Comparison of ENCODE assay signal across 8 cellular contexts in genomic region chr12:110282956-110283817, GRCh38. TPM values are rescaled to one million over a fixed set of nuclear protein-coding genes. Genes with fewer than 3 reads are reported as not detected.
DNase-seq lines count a peak whose midpoint lies in the region; ATAC-seq, FAIRE-seq and TF ChIP-seq lines count a peak whose summit lies in the region.

No MANE protein-coding gene starts in this region.

- H3K79me2 ChIP-seq in SK-N-SH (ENCODE audit: insufficient read depth) = peaks cover 66% of the 10 kb centered on the region

- no peak overlapping the region for H2AFZ ChIP-seq in SK-N-SH (ENCODE audit: low read depth)

- 6% methylated on average over 7 of the region's 7 CpGs for WGBS in SK-N-SH (ENCODE audit: low lambda C conversion rate)
- 14% methylated on average over 7 of the region's 7 CpGs for WGBS in right cardiac atrium
- WGBS in testis, 2 donors = 15 to 16% methylated on average over 7 of the region's 7 CpGs
- 5 to 11% (median 5%) methylated on average over 7 of the region's 7 CpGs for WGBS in small intestine, 3 donors

- H3K4me1 ChIP-seq in SK-N-SH (ENCODE audit: control insufficient read depth in 1 of 2, insufficient read depth in 2 of 2, low read depth in 1 of 2, low read length in 1 of 2) = peaks cover 31 to 32% of the 10 kb centered on the region in 2 experiments
- H3K4me1 ChIP-seq in right cardiac atrium (ENCODE audit: control insufficient read depth, insufficient read depth, low read length) = peaks cover 2% of the 10 kb centered on the region
- H3K4me1 ChIP-seq in testis = peaks cover 31% of the 10 kb centered on the region
- peaks cover 2 to 12% of the 10 kb centered on the region in 2 donors for H3K4me1 ChIP-seq in small intestine (ENCODE audit: control insufficient read depth in 2 of 2, insufficient read depth in 1 of 2, low read depth in 1 of 2, low read length in 1 of 2)

- TF ChIP-seq EP300 in SK-N-SH (IDR thresholded peaks at IDR 0.05; ENCODE audit: borderline replicate concordance in 1 of 2, low read depth in 1 of 2, low read length in 1 of 2) = no peak

- no peak for ATAC-seq in SK-N-SH treated with all-trans-retinoic acid at 6 μM for 48 hours
- peak in 1 of 2 donors; percentile 0 for ATAC-seq in right cardiac atrium
- ATAC-seq in HG03139 (IDR thresholded peaks at IDR 0.05; ENCODE audit: unreplicated experiment) = no peak

- CTCF ChIA-PET in SK-N-SH (lab: Yijun Ruan, JAX) = interaction anchor here (0.6 to 1.7 kb wide), 3 partner anchors 148 to 204 kb away, joined by 3 to 6 read pairs (median 4); no protein-coding TSS in a partner anchor

- TF ChIP-seq CTCF in SK-N-SH (IDR thresholded peaks at IDR 0.05) (no peak), WERI-Rb-1 (IDR thresholded peaks at IDR 0.05; ENCODE audit: low read depth, low read length) (no peak), testis (IDR thresholded peaks at IDR 0.05) (no peak)

- H3K27ac ChIP-seq in SK-N-SH (ENCODE audit: low read depth in 2 of 2, low read length in 1 of 2) = peak overlapping the region; percentile 2 to 91; a peak in 2 of 4 replicates
- no peak overlapping the region; the same call in 1 of the 2 replicates for H3K27ac ChIP-seq in WERI-Rb-1
- H3K27ac ChIP-seq in right cardiac atrium (ENCODE audit: low read length) = no peak overlapping the region
- H3K27ac ChIP-seq in testis = peak overlapping the region in 1 of 2 donors; percentile 99
- peak overlapping the region in 1 of 2 donors; percentile 39 for H3K27ac ChIP-seq in small intestine (ENCODE audit: low read depth in 1 of 2, low read length in 1 of 2)

- H3K9me2 ChIP-seq in SK-N-SH = no peaks in the 10 kb centered on the region

- H3K9me3 ChIP-seq in SK-N-SH (no peaks in the 10 kb centered on the region), WERI-Rb-1 (ENCODE audit: severe bottlenecking) (no peaks in the 10 kb centered on the region), right cardiac atrium (ENCODE audit: control insufficient read depth, low read length) (no peaks in the 10 kb centered on the region), testis (no peaks in the 10 kb centered on the region), small intestine (ENCODE audit: control insufficient read depth, low read depth) (no peaks in the 10 kb centered on the region)

- H3K9ac ChIP-seq in SK-N-SH = peak overlapping the region; percentile 95

- TF ChIP-seq RAD21 in SK-N-SH (IDR thresholded peaks at IDR 0.05; ENCODE audit: low read length) = no peak

- H3K4me3 ChIP-seq in SK-N-SH (ENCODE audit: low read depth in 2 of 2, low read length in 1 of 2) (peak overlapping the region; percentile 81 to 92), WERI-Rb-1 (ENCODE audit: low read depth, low read length) (peak overlapping the region; percentile 87), right cardiac atrium (ENCODE audit: low read length) (peak overlapping the region; percentile 96), testis (peak overlapping the region; percentile 96 to 97), small intestine (ENCODE audit: low read depth in 1 of 2, low read length in 2 of 2) (peak overlapping the region in 1 of 2 donors; percentile 74)

- H3K27me3 ChIP-seq in SK-N-SH (ENCODE audit: insufficient read depth) (no peaks in the 10 kb centered on the region), WERI-Rb-1 (ENCODE audit: insufficient read depth, low read depth, severe bottlenecking) (no peaks in the 10 kb centered on the region), right cardiac atrium (ENCODE audit: control insufficient read depth, insufficient read depth) (no peaks in the 10 kb centered on the region), testis (no peaks in the 10 kb centered on the region), small intestine (ENCODE audit: control insufficient read depth in 2 of 2, insufficient read depth in 2 of 2, low read length in 2 of 2) (no peaks in the 10 kb centered on the region)

- intact Hi-C loops in right cardiac atrium (cut with DNase I) (loop anchor here in 3 of 4 donors (5.0 to 10.0 kb wide), 2 partner anchors 36 to 58 kb away; no protein-coding TSS in a partner anchor), testis (cut with DNase I; ENCODE audit: low total_unique reads) (no loop called here)

- H3K36me3 ChIP-seq in SK-N-SH (replicated peaks in 1 of 2; ENCODE audit: control insufficient read depth in 1 of 2, insufficient read depth in 2 of 2, low read length in 1 of 2) (peaks cover 43 to 58% of the 10 kb centered on the region in 2 experiments), WERI-Rb-1 (peaks cover 60% of the 10 kb centered on the region), testis (ENCODE audit: low read depth, missing control alignments) (no peaks in the 10 kb centered on the region), small intestine (ENCODE audit: control insufficient read depth in 2 of 2, insufficient read depth in 2 of 2, low read length in 2 of 2) (peaks cover 0 to 2% of the 10 kb centered on the region in 2 donors)

- no peak for TF ChIP-seq POLR2A in testis (IDR thresholded peaks at IDR 0.05)

- no peak for FAIRE-seq in small intestine (lab: Jason Lieb, UNC)

- no peaks in the 10 kb centered on the region for H3F3A ChIP-seq in SK-N-SH (replicated peaks; ENCODE audit: insufficient read depth)

- H4K20me1 ChIP-seq in SK-N-SH (ENCODE audit: insufficient read depth) = peaks cover 66% of the 10 kb centered on the region

- DNase-seq in SK-N-SH (no peak), WERI-Rb-1 (no peak), right cardiac atrium (no peak), testis (no peak), small intestine (no peak), MV-4-11 (lab: John Stamatoyannopoulos, UW) (no peak)

- peak overlapping the region; percentile 87 for H3K4me2 ChIP-seq in SK-N-SH

- POLR2A ChIA-PET in SK-N-SH (lab: Yijun Ruan, JAX) = interaction anchor here (1.4 kb wide), 1 partner anchor 16 kb away, joined by 3 read pairs; no protein-coding TSS in a partner anchor

TF ChIP-seq in SK-N-SH, 30 proteins besides CTCF, POLR2A, EP300 and RAD21:
- TF ChIP-seq ZBTB33 (IDR thresholded peaks at IDR 0.05; ENCODE audit: borderline replicate concordance, low read depth) = no peak
- TF ChIP-seq MXI1 (IDR thresholded peaks at IDR 0.05; ENCODE audit: low read depth, low read length) = peak; percentile 8; the same call in 1 of the 2 replicates
TF ChIP-seq in SK-N-SH: peak in this region for 1.

TF ChIP-seq in SK-N-SH treated with all-trans-retinoic acid at 6 μM for 48 hours, 23 proteins besides CTCF, POLR2A, EP300 and RAD21 (continues in another document):
- TF ChIP-seq TCF4 (CRISPR knock-in tag; IDR thresholded peaks at IDR 0.05; ENCODE audit: borderline replicate concordance) (no peak), CREB5 (CRISPR knock-in tag; IDR thresholded peaks at IDR 0.05; ENCODE audit: low read depth) (no peak), ISL1 (CRISPR knock-in tag; IDR thresholded peaks at IDR 0.05) (no peak), ZFP30 (CRISPR knock-in tag; IDR thresholded peaks at IDR 0.05) (no peak), CSRNP3 (CRISPR knock-in tag; IDR thresholded peaks at IDR 0.05) (no peak), POU6F1 (CRISPR knock-in tag; IDR thresholded peaks at IDR 0.05; ENCODE audit: borderline replicate concordance, low read depth) (no peak), SNAI2 (CRISPR knock-in tag; IDR thresholded peaks at IDR 0.05) (no peak)

RNA-seq across cellular contexts. Expression of gene ATP2A2, which starts 2.1 kb away (rescaled TPM):
- 83.9 and 120 TPM in 2 replicates for polyA plus RNA-seq in SK-N-SH (2012; rRNA removed)
- polyA plus RNA-seq in SK-N-SH (2012; cell fraction: cytosol; rRNA removed) = 87.4 and 103 TPM in 2 replicates
- 150 and 219 TPM in 2 replicates for polyA plus RNA-seq in SK-N-SH (2012; cell fraction: nucleus; rRNA removed)
- total RNA-seq in right cardiac atrium = 1,000 to 10,000 TPM; 2,744 to 3,920 (median 3,065) TPM
- polyA plus RNA-seq in right cardiac atrium = 1,499 TPM
- 100 to 1,000 TPM; 205 to 226 TPM for total RNA-seq in testis
- 291 TPM for polyA plus RNA-seq in testis (ENCODE audit: insufficient read depth, low read depth, low replicate concordance)
- 100 to 1,000 TPM in 1 of 3 donors, 10 to 100 TPM in 2; 14.8 to 100 (median 21.9) TPM for polyA plus RNA-seq in small intestine

Comparison
In these comparisons a context has a peak if more than half of its experiments do, and no peak if none do; other contexts are left out.
1. H3K27ac ChIP-seq: peak in SK-N-SH (2 of 2); none in WERI-Rb-1 (single experiment) and right cardiac atrium (single experiment).